ENCODE assay signal across 7 cellular contexts in the genomic region with DNA sequence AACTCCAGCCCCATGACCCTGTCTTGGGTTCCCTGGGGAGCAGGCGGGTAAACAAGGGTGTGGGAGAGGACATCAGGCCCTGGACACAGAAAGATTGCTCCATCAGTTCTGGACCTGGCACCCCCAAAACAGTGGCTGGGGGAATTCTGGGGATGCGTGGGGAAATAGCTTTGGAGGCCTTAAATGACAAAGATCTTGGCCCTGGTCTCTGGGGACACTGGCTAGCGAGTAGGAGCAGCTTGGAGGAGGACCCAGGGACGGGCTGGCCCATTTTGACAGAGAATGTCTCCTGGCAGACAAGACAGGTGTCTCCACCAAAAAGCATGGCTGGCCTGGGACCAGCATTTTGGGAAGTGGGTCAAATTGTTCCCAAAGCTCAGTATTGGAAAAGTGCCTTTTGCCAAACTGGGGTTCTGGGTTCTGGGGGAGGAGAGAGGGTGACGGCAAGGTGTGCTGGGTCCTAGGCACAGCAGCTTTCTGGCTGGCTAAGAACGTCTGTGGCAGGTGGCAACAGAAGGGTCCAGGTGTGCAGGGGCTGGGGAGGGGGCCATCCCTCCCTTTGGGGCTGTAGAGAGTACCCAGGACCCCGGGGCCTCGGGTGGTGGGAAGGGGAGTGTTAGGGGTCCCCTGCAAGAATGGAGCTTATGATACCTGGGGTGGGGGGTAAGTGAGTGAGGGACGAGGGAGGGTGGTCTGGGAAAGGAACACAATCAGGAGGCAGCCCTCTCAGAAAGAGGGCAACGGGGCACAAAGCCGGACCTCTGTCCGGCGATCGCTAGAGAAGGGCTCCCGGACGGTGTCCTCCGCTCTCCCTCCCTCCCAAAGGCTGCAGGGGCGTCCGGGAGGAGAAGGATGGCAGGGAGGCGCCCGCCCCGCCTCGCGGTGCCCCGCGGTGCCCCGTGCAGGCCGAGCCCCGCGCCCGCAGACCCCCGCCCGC. TPM values are rescaled to one million over a fixed set of nuclear protein-coding genes. Genes with fewer than 3 reads are reported as not detected.
DNase-seq lines count a peak whose midpoint lies in the region; ATAC-seq and TF ChIP-seq lines count a peak whose summit lies in the region.

No MANE protein-coding gene starts in this region.

- H3K9me3 Mint-ChIP-seq in neural crest cell, result no peaks in the 10 kb centered on the region

- H3K9me3 ChIP-seq in effector memory CD4-positive, alpha-beta T cell (ENCODE audit: control insufficient read depth, low read length), result no peaks in the 10 kb centered on the region

- ATAC-seq in GM19455 (IDR thresholded peaks at IDR 0.05; ENCODE audit: unreplicated experiment) (peak; percentile 33), HG02798 (IDR thresholded peaks at IDR 0.05; ENCODE audit: poor library complexity, unreplicated experiment) (no peak), GM21737 (IDR thresholded peaks at IDR 0.05; ENCODE audit: unreplicated experiment) (no peak)

- no peak overlapping the region for H3K27ac Mint-ChIP-seq in neural crest cell (ENCODE audit: unreplicated experiment)

- TF ChIP-seq CTCF in neural crest cell (conservative IDR thresholded peaks at IDR 0.05), result no peak

- no peaks in the 10 kb centered on the region for H3K36me3 Mint-ChIP-seq in neural crest cell (ENCODE audit: low read depth)

- H3K4me3 Mint-ChIP-seq in neural crest cell, result peak overlapping the region; percentile 86

- DNase-seq in Jurkat, Clone E6-1 (ENCODE audit: low read depth, low spot score), result no peak
- no peak for DNase-seq in effector memory CD4-positive, alpha-beta T cell
- DNase-seq in neural crest cell (ENCODE audit: low read depth, low spot score) (no peak), kidney glomerular epithelial cell (lab: John Stamatoyannopoulos, UW) (no peak)

- H3K27me3 Mint-ChIP-seq in neural crest cell (ENCODE audit: low read depth), result peaks cover 13% of the 10 kb centered on the region

- H3K36me3 ChIP-seq in effector memory CD4-positive, alpha-beta T cell (ENCODE audit: control insufficient read depth, insufficient read depth, low read length), result no peaks in the 10 kb centered on the region

- peaks cover 21% of the 10 kb centered on the region for H3K27me3 ChIP-seq in effector memory CD4-positive, alpha-beta T cell (replicated peaks; ENCODE audit: control insufficient read depth, insufficient read depth, low read length, poor library complexity, severe bottlenecking)

- H3K4me1 Mint-ChIP-seq in neural crest cell, result peaks cover 44% of the 10 kb centered on the region

- H3K4me3 ChIP-seq in Jurkat, Clone E6-1 (ENCODE audit: low read length), result peak overlapping the region; percentile 38
- peak overlapping the region; percentile 22 for H3K4me3 ChIP-seq in effector memory CD4-positive, alpha-beta T cell (ENCODE audit: insufficient read depth, low read depth, low read length, poor library complexity, severe bottlenecking)

- peaks cover 10% of the 10 kb centered on the region for H3K4me1 ChIP-seq in effector memory CD4-positive, alpha-beta T cell (ENCODE audit: control insufficient read depth, insufficient read depth, low read length, poor library complexity, severe bottlenecking)

- H3K27ac ChIP-seq in effector memory CD4-positive, alpha-beta T cell (ENCODE audit: insufficient read depth, low read length, poor library complexity, severe bottlenecking), result no peak overlapping the region

RNA-seq across cellular contexts. Expression of gene CYRIA, which starts 0.6 kb away (rescaled TPM):
- 0.92 TPM for polyA plus RNA-seq in Jurkat, Clone E6-1 (2012; ENCODE audit: insufficient read depth, insufficient read length)
- 10.2 and 11.1 TPM in 2 replicates for total RNA-seq in neural crest cell
